ENCODE assay signal across 27 cellular contexts in genomic region chr3:130529816-130530215, GRCh38. TPM values are rescaled to one million over a fixed set of nuclear protein-coding genes. Genes with fewer than 3 reads are reported as not detected.
DNase-seq lines count a peak whose midpoint lies in the region; ATAC-seq, FAIRE-seq and TF ChIP-seq lines count a peak whose summit lies in the region.
"Had no signal": no experiment of that assay in that cellular context is flagged by ENCODE, and none has a peak within 500 bp of the region (broad histone marks: within the 10 kb centered on the region; RNA-seq: fewer than 3 reads in every experiment).

No MANE protein-coding gene starts in this region.

- H3K27ac Mint-ChIP-seq in CD4-positive, alpha-beta memory T cell = peak overlapping the region; percentile 10 to 97 (median 88)
- H3K27ac Mint-ChIP-seq: activated T-cell treated with anti-CD3 and anti-CD28 coated beads, Interleukin-2, amount 50 U/mL, for 24 hours; T-helper 1 cell treated with Interleukin-12 subunit alpha and Interleukin-12 subunit beta and Interleukin-4 antibody, amounts not matched to agents 30 μg/mL and 1 μg/mL, for 36 hours had no signal

- H3K79me2 ChIP-seq in MM.1S (ENCODE audit: low read length) (no peaks in the 10 kb centered on the region), H1 (ENCODE audit: control insufficient read depth in 1 of 2, insufficient read depth in 2 of 2, low read length in 2 of 2) (no peaks in the 10 kb centered on the region)

- intact Hi-C loops in CD4-positive, alpha-beta memory T cell (cut with micrococcal nuclease) = no loop called here

- H3K4me3 Mint-ChIP-seq in CD4-positive, alpha-beta memory T cell = peak overlapping the region in 6 of 8 donors; percentile 5 to 69 (median 57)
- H3K4me3 Mint-ChIP-seq: activated naive CD4-positive, alpha-beta T cell treated with anti-CD3 and anti-CD28 coated beads, Interleukin-2, amount 10 ng/mL, durations not matched to agents 7 days and 5 days; activated T-cell treated with anti-CD3 and anti-CD28 coated beads, Interleukin-2, amount 50 U/mL, for 24 hours; T-helper 1 cell treated with Interleukin-12 subunit alpha and Interleukin-12 subunit beta and Interleukin-4 antibody, amounts not matched to agents 30 μg/mL and 1 μg/mL, for 36 hours had no signal

- no peaks in the 10 kb centered on the region for H3K9me2 ChIP-seq in MM.1S (replicated peaks; ENCODE audit: insufficient read depth, low read length)

- no peak overlapping the region for H3K14ac ChIP-seq in H1 (ENCODE audit: insufficient read length)

- H3K27ac ChIP-seq in CD4-positive, alpha-beta memory T cell (ENCODE audit: low read depth, low read length) = no peak overlapping the region
- H3K27ac ChIP-seq in MM.1S (ENCODE audit: low read length) (no peak overlapping the region; the same call in 1 of the 2 replicates), H1 (ENCODE audit: low read depth, low read length) (no peak overlapping the region)
- H3K27ac ChIP-seq: colonic mucosa, heart left ventricle, PC-9, SJCRH30, tibial nerve, VCaP had no signal

- no peak overlapping the region for H3K23ac ChIP-seq in H1 (ENCODE audit: insufficient read length)

- H4K20me1 ChIP-seq in MM.1S (ENCODE audit: insufficient read depth, low read length) = no peaks in the 10 kb centered on the region
- H4K20me1 ChIP-seq in H1 (replicated peaks in 1 of 2; ENCODE audit: control insufficient read depth in 1 of 2, insufficient read depth in 2 of 2, low read length in 2 of 2) = no peaks in the 10 kb centered on the region

- H3K18ac ChIP-seq in H1 (ENCODE audit: extremely low read depth, low read length) = no peak overlapping the region

- H2BK120ac ChIP-seq in H1 (replicated peaks; ENCODE audit: low read depth, low read length) = no peak overlapping the region

- H2BK15ac ChIP-seq in H1 (ENCODE audit: low read length) = no peak overlapping the region

- H2AK5ac ChIP-seq in H1 (ENCODE audit: low read depth, low read length) = no peak overlapping the region

- POLR2A ChIA-PET in CD4-positive, alpha-beta memory T cell (lab: Charles Lee; ENCODE audit: partially characterized antibody) = no interaction called here
- POLR2A ChIA-PET in H1 (lab: Charles Lee; ENCODE audit: partially characterized antibody) = no interaction called here

- H3K56ac ChIP-seq in H1 (replicated peaks; ENCODE audit: insufficient read length, low read depth, low read length) = no peak overlapping the region

- H2BK5ac ChIP-seq in H1 (ENCODE audit: low read depth, low read length) = no peak overlapping the region

- peak; percentile 94 for FAIRE-seq in H1 (lab: Jason Lieb, UNC)
- FAIRE-seq: endometrium, GM19239, islet of Langerhans had no signal

- peak in 1 of 2 experiments; percentile 33; a peak in 2 of 4 replicates for TF ChIP-seq RAD21 in H1 (IDR thresholded peaks at IDR 0.05 in 1 of 2, conservative IDR thresholded peaks at IDR 0.05 in 1 of 2; ENCODE audit: low read depth in 2 of 2, low read length in 2 of 2)

- no peak overlapping the region for H4K91ac ChIP-seq in H1 (replicated peaks; ENCODE audit: insufficient read length, low read length)

- peaks cover 11% of the 10 kb centered on the region for H3K4me1 ChIP-seq in CD4-positive, alpha-beta memory T cell (ENCODE audit: insufficient read depth, low read length)
- H3K4me1 ChIP-seq in MM.1S (ENCODE audit: low read length) (peaks cover 13% of the 10 kb centered on the region), H1 (replicated peaks in 1 of 4; ENCODE audit: control insufficient read depth in 3 of 4, insufficient read depth in 4 of 4, low read length in 3 of 4) (no peaks in the 10 kb centered on the region; a peak in 2 of 7 replicates)
- H3K4me1 ChIP-seq: Caco-2, colonic mucosa, heart left ventricle, SJCRH30, tibial nerve had no signal

- no peaks in the 10 kb centered on the region for H3F3A ChIP-seq in MM.1S (ENCODE audit: insufficient read depth, low read length)

- H4K5ac ChIP-seq in H1 (ENCODE audit: insufficient read length, low read depth, low read length) = no peak overlapping the region

- no peak overlapping the region for H4K8ac ChIP-seq in H1 (ENCODE audit: extremely low read depth, insufficient read depth, low read length)

- H3K36me3 ChIP-seq in CD4-positive, alpha-beta memory T cell (ENCODE audit: insufficient read depth, low read length) = no peaks in the 10 kb centered on the region
- no peaks in the 10 kb centered on the region for H3K36me3 ChIP-seq in MM.1S (replicated peaks; ENCODE audit: insufficient read depth, low read length)
- H3K36me3 ChIP-seq in H1 (ENCODE audit: control insufficient read depth in 2 of 4, insufficient read depth in 4 of 4, low read length in 3 of 4) = no peaks in the 10 kb centered on the region
- H3K36me3 ChIP-seq: colonic mucosa, heart left ventricle, SJCRH30, tibial nerve had no signal

- H3K9ac ChIP-seq in MM.1S (ENCODE audit: low read length) = no peak overlapping the region
- H3K9ac ChIP-seq in H1 (replicated peaks in 1 of 4; ENCODE audit: extremely low read depth in 1 of 4, low read depth in 3 of 4, low read length in 3 of 4) = no peak overlapping the region

- peaks cover 5 to 7% of the 10 kb centered on the region in 2 donors for H3K27me3 Mint-ChIP-seq in CD4-positive, alpha-beta memory T cell

- no peak overlapping the region for H2BK12ac ChIP-seq in H1 (ENCODE audit: low read depth, low read length)

- 57% methylated on average over 5 of the region's 5 CpGs; no CpG with 5 or more reads in 1 of the 2 experiments for WGBS in H1 (ENCODE audit: extremely low coverage in 1 of 2, insufficient coverage in 1 of 2, insufficient read length in 1 of 2, insufficient replicate concordance in 2 of 2, low coverage in 1 of 2, low lambda C conversion rate in 2 of 2, missing lambda C conversion rate in 1 of 2), 2 experiments

- no peak for TF ChIP-seq EP300 in H1 (IDR thresholded peaks at IDR 0.05; ENCODE audit: borderline replicate concordance in 1 of 2, low read depth in 2 of 2, low read length in 2 of 2)

- peaks cover 2% of the 10 kb centered on the region; the same call in 1 of the 2 replicates for H3K23me2 ChIP-seq in H1 (ENCODE audit: low read depth, low read length)

- H3K4me1 Mint-ChIP-seq in CD4-positive, alpha-beta memory T cell = peaks cover 9 to 28% (median 16%) of the 10 kb centered on the region in 4 donors

- peak overlapping the region; percentile 9; the same call in 1 of the 2 replicates for H2AFZ ChIP-seq in MM.1S (ENCODE audit: low read length)
- no peak overlapping the region for H2AFZ ChIP-seq in H1 (ENCODE audit: low read length)
- H2AFZ ChIP-seq: PC-9 had no signal

- H3K9me3 ChIP-seq in CD4-positive, alpha-beta memory T cell (ENCODE audit: control insufficient read depth in 1 of 2, low read length in 2 of 2) = no peaks in the 10 kb centered on the region
- no peaks in the 10 kb centered on the region for H3K9me3 ChIP-seq in MM.1S (replicated peaks; ENCODE audit: insufficient read depth, low read length)
- H3K9me3 ChIP-seq in H1 (ENCODE audit: insufficient read depth in 2 of 2, low read depth in 1 of 2, low read length in 1 of 2) = no peaks in the 10 kb centered on the region
- H3K9me3 ChIP-seq: Caco-2, colonic mucosa, heart left ventricle, SJCRH30, tibial nerve had no signal

- TF ChIP-seq CTCF in MM.1S (IDR thresholded peaks at IDR 0.05; ENCODE audit: low read length) (peak; percentile 28), H1 (IDR thresholded peaks at IDR 0.05; ENCODE audit: control extremely low read depth in 1 of 3, insufficient read depth in 1 of 3, low read depth in 1 of 3, low read length in 3 of 3) (peak in 2 of 3 experiments; percentile 12 to 33; a peak in 2 of 4 replicates), GM20000 (IDR thresholded peaks at IDR 0.05; ENCODE audit: extremely low read depth, missing control alignments) (no peak)

- H3K36me3 Mint-ChIP-seq in CD4-positive, alpha-beta memory T cell = no peaks in the 10 kb centered on the region
- H3K36me3 Mint-ChIP-seq: activated naive CD4-positive, alpha-beta T cell treated with anti-CD3 and anti-CD28 coated beads, Interleukin-2, amount 10 ng/mL, durations not matched to agents 7 days and 5 days; IgD-negative memory B cell had no signal

- H2BK20ac ChIP-seq in H1 (ENCODE audit: low read length) = no peak overlapping the region

- H3K79me1 ChIP-seq in H1 (ENCODE audit: low read depth, low read length) = no peaks in the 10 kb centered on the region

- H3K27me3 ChIP-seq in CD4-positive, alpha-beta memory T cell (ENCODE audit: insufficient read depth, low read length) = no peaks in the 10 kb centered on the region
- H3K27me3 ChIP-seq in MM.1S (replicated peaks; ENCODE audit: insufficient read depth, low read length) = no peaks in the 10 kb centered on the region
- H3K27me3 ChIP-seq in H1 (replicated peaks in 1 of 4; ENCODE audit: control insufficient read depth in 3 of 4, extremely low read depth in 1 of 4, insufficient read depth in 3 of 4, low read length in 3 of 4) = no peaks in the 10 kb centered on the region
- H3K27me3 ChIP-seq: colonic mucosa, SJCRH30, tibial nerve had no signal

- no peak overlapping the region for H3K4ac ChIP-seq in H1 (replicated peaks; ENCODE audit: insufficient read length, low read depth, low read length)

- no peak overlapping the region for H3K4me3 ChIP-seq in CD4-positive, alpha-beta memory T cell (ENCODE audit: low read length in 2 of 2)
- no peak overlapping the region for H3K4me3 ChIP-seq in MM.1S (ENCODE audit: low read length)
- H3K4me3 ChIP-seq in H1 (ENCODE audit: extremely low read depth in 1 of 4, insufficient read depth in 2 of 4, low read depth in 3 of 4, low read length in 4 of 4) = no peak overlapping the region
- H3K4me3 ChIP-seq: colonic mucosa, heart left ventricle, PC-9, SJCRH30, tibial nerve had no signal

- ATAC-seq in GM18520 (IDR thresholded peaks at IDR 0.05; ENCODE audit: unreplicated experiment) (no peak), HG03108 (IDR thresholded peaks at IDR 0.05; ENCODE audit: unreplicated experiment) (no peak), HG03571 (IDR thresholded peaks at IDR 0.05; ENCODE audit: unreplicated experiment) (no peak)
- ATAC-seq: HCT116, heart left ventricle, sciatic nerve had no signal

- TF ChIP-seq POLR2A in H1 (IDR thresholded peaks at IDR 0.05; ENCODE audit: control extremely low read depth in 1 of 2, low read depth in 2 of 2, low read length in 2 of 2) = no peak

- no peak for DNase-seq in CD4-positive, alpha-beta memory T cell
- DNase-seq in ELF-1 (ENCODE audit: low read depth, low spot score) (peak; percentile 20), MM.1S (peak; percentile 71), H1 (ENCODE audit: low read depth in 1 of 2, low spot score in 2 of 2) (no peak), GM20000 (ENCODE audit: low spot score) (no peak)
- DNase-seq: activated CD4-positive, alpha-beta T cell treated with anti-CD3 and anti-CD28 coated beads, Interleukin-2, amount 50 U/mL, for 4 hours; activated naive CD4-positive, alpha-beta T cell treated with anti-CD3 and anti-CD28 coated beads, Interleukin-2, amount 10 ng/mL, durations not matched to agents 7 days and 5 days; activated T-cell treated with anti-CD3 and anti-CD28 coated beads, Interleukin-2, amount 50 U/mL, for 24 hours; Caco-2; colonic mucosa; heart left ventricle; NCI-H2081 treated with DMSO at 0.1 percent for 48 hours; PC-9 had no signal

- CTCF ChIA-PET in CD4-positive, alpha-beta memory T cell (lab: Charles Lee; ENCODE audit: partially characterized antibody) = interaction anchor here (1.2 kb wide), 1 partner anchor 28 kb away, joined by 3 read pairs; no protein-coding TSS in a partner anchor
- CTCF ChIA-PET in H1 (lab: Charles Lee; ENCODE audit: partially characterized antibody) = interaction anchor here (0.9 to 5.6 kb wide), 5 partner anchors 8 to 253 kb away, joined by 3 to 29 read pairs (median 9); partner anchors contain the start of gene COL6A6

- H3K4me2 ChIP-seq in MM.1S (ENCODE audit: low read depth, low read length) (no peak overlapping the region), H1 (ENCODE audit: insufficient read depth in 1 of 2, low read depth in 2 of 2, low read length in 2 of 2) (no peak overlapping the region)
- H3K4me2 ChIP-seq: PC-9 had no signal

- H3K9me3 Mint-ChIP-seq in CD4-positive, alpha-beta memory T cell = no peaks in the 10 kb centered on the region
- H3K9me3 Mint-ChIP-seq: activated T-cell treated with anti-CD3 and anti-CD28 coated beads, Interleukin-2, amount 50 U/mL, for 24 hours; T-helper 1 cell treated with Interleukin-12 subunit alpha and Interleukin-12 subunit beta and Interleukin-4 antibody, amounts not matched to agents 30 μg/mL and 1 μg/mL, for 36 hours had no signal

RNA-seq across cellular contexts. Expression of gene COL6A6, which starts 12.8 kb away (rescaled TPM):
- total RNA-seq in CD4-positive, alpha-beta memory T cell = not detected
- not detected for polyA plus RNA-seq in CD4-positive, alpha-beta memory T cell
- total RNA-seq in H1 (2021; fragmentation: NEBNext Ultra II Directional; extraction: Animal tissue kit (Norgen Biotek cat#: 25700)) = 0.09 TPM in 1 of 2 replicates, not detected in the other
- polyA plus RNA-seq in H1 (2011; rRNA removed) = 0.02 TPM in 2 replicates
- 0.03 TPM for polyA plus RNA-seq in H1 (2011; cell fraction: cytosol; rRNA removed)
- polyA plus RNA-seq in H1 (2011; cell fraction: nucleus; rRNA removed) = 0.03 TPM
- 0.03 to 0.17 TPM (median 0.07 TPM) in 4 replicates for polyA plus RNA-seq in H1 (2012, experiment 1 of 2)
- polyA plus RNA-seq in H1 (2012, experiment 2 of 2) = not detected
- 0.06 TPM for polyA plus RNA-seq in H1 (2013, experiment 1 of 2)
- polyA plus RNA-seq in H1 (2013, experiment 2 of 2) = 0.04 TPM
- polyA minus RNA-seq in H1 (2011; rRNA and poly(A)+ RNA removed) = 0.03 and 0.10 TPM in 2 replicates
- polyA minus RNA-seq in H1 (2011; cell fraction: cytosol; rRNA and poly(A)+ RNA removed) = 0.07 TPM
- polyA minus RNA-seq in H1 (2011; cell fraction: nucleus; rRNA and poly(A)+ RNA removed) = 0.20 TPM
- total RNA-seq: Caco-2, colonic mucosa, osteocyte, PC-9 had no signal
- polyA plus RNA-seq: IgD-negative memory B cell had no signal

Comparison
In these comparisons a context has a peak if more than half of its experiments do, and no peak if none do; other contexts are left out.
1. DNase-seq: peak in ELF-1 (single experiment) and MM.1S (single experiment); none in CD4-positive, alpha-beta memory T cell (0 of 5), H1 (0 of 2) and GM20000 (single experiment).